ENCODE assay signal across 27 cellular contexts in the genomic region with DNA sequence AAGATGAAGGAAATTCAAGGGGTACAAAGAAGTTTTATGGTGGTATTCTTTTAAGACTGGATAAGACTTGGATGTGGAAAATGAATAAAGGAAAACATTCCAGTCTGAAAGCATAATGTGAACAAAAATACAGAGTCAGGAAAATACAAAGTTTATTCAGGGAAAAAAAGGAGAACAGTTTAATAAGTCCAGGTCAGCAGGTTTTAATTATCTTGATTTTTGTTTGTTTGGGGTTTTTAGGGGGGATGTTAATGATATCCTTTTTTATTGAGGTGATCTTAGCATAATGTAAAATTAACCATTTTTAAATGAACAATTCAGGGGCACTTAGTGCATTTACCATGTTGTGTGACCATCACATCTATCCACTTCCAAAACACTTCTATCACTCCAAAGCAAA.
"Had no signal": no experiment of that assay in that cellular context is flagged by ENCODE, and none has a peak within 500 bp of the region (broad histone marks: within the 10 kb centered on the region; RNA-seq: fewer than 3 reads in every experiment).

No MANE protein-coding gene starts in this region.

- H3K9me3 ChIP-seq: stomach, suprapubic skin, testis, thoracic aorta, thyroid gland, tibial artery, tibial nerve, transverse colon, upper lobe of left lung, upper lobe of right lung, uterus, vagina had no signal

- H3K36me3 ChIP-seq: uterus had no signal

- FAIRE-seq: urothelium cell line had no signal

- H3K4me3 ChIP-seq: stomach, suprapubic skin, testis, thoracic aorta, thyroid gland, tibial artery, tibial nerve, transverse colon, upper lobe of left lung, upper lobe of right lung, uterus, vagina had no signal

- H3K27ac ChIP-seq: stomach, suprapubic skin, testis, thoracic aorta, thyroid gland, tibial artery, tibial nerve, transverse colon, upper lobe of left lung, upper lobe of right lung, uterus, vagina had no signal

- H3K27me3 ChIP-seq: stomach, suprapubic skin, testis, thyroid gland, tibial artery, tibial nerve, transverse colon, upper lobe of left lung, upper lobe of right lung, uterus, vagina had no signal

- DNase-seq: stimulated activated CD4-positive, alpha-beta T cell treated with anti-CD3 and anti-CD28 coated beads, Interleukin-2, amount 100 ng/mL, for 48 hours; stimulated activated CD4-positive, alpha-beta T cell treated with anti-CD3 and anti-CD28 coated beads, Interleukin-4, amount 100 ng/mL, for 1 hour; stimulated activated CD4-positive, alpha-beta T cell treated with anti-CD3 and anti-CD28 coated beads, Interleukin-4, amount 100 ng/mL, for 24 hours; stimulated activated CD4-positive, alpha-beta T cell treated with anti-CD3 and anti-CD28 coated beads, Interleukin-4, amount 100 ng/mL, for 4 hours; stimulated activated CD8-positive, alpha-beta memory T cell treated with anti-CD3 and anti-CD28 coated beads, Interleukin-4, amount 100 ng/mL, for 48 hours; stimulated activated naive B cell treated with anti-CD40 and anti-IgM and Interleukin-4, amounts not matched to agents 10 μg/mL and 1 μg/mL and 100 μg/mL, for 72 hours; stimulated activated naive CD4-positive, alpha-beta T cell; stimulated activated naive CD4-positive, alpha-beta T cell treated with Interleukin-2 at 50 U/mL for 16 hours; stimulated activated naive CD8-positive, alpha-beta T cell treated with anti-CD3 and anti-CD28 coated beads, Interleukin-15, amount 100 ng/mL, for 72 hours; stimulated activated naive CD8-positive, alpha-beta T cell treated with anti-CD3 and anti-CD28 coated beads, Interleukin-15, Interleukin-2, amounts not matched to agents 100 U/mL and 50 U/mL, for 24 hours; stomach; substantia nigra; testis; thyroid gland; tibial artery; transverse colon; trophoblast cell; upper lobe of left lung; upper lobe of right lung; uterus had no signal

- H3K4me1 ChIP-seq: stomach, suprapubic skin, testis, thyroid gland, tibial artery, tibial nerve, transverse colon, upper lobe of left lung, upper lobe of right lung, uterus, vagina had no signal

- ATAC-seq: stimulated activated effector memory CD8-positive, alpha-beta T cell treated with anti-CD3 and anti-CD28 coated beads, Interleukin-12 subunit alpha, Interleukin-12 subunit beta, amount 100 ng/mL, for 72 hours; stimulated activated memory B cell treated with anti-CD40 and anti-IgM and Interleukin-4, amounts not matched to agents 10 μg/mL and 1 μg/mL and 100 μg/mL, for 72 hours; stimulated activated naive B cell treated with anti-CD40 and anti-IgM and Interleukin-4, amounts not matched to agents 10 μg/mL and 1 μg/mL and 100 μg/mL, for 72 hours; stimulated activated naive CD8-positive, alpha-beta T cell treated with anti-CD3 and anti-CD28 coated beads, Interleukin-15, amount 100 ng/mL, for 72 hours; stimulated activated naive CD8-positive, alpha-beta T cell treated with anti-CD3 and anti-CD28 coated beads, Interleukin-15, Interleukin-2, amounts not matched to agents 100 U/mL and 50 U/mL, for 24 hours; upper lobe of right lung had no signal
